Comparison of ENCODE assay signal across 13 cellular contexts in genomic region chr2:898319-898718, GRCh38. TPM values are rescaled to one million over a fixed set of nuclear protein-coding genes. Genes with fewer than 3 reads are reported as not detected.
A peak's percentile ranks its signal among the peaks of the same experiment; 100 is the strongest.
DNase-seq lines count a peak whose midpoint lies in the region; ATAC-seq and TF ChIP-seq lines count a peak whose summit lies in the region.
"Had no signal": no experiment of that assay in that cellular context is flagged by ENCODE, and none has a peak within 500 bp of the region (broad histone marks: within the 10 kb centered on the region; RNA-seq: fewer than 3 reads in every experiment).

No MANE protein-coding gene starts in this region.

- H3K9me3 Mint-ChIP-seq in activated CD4-positive, alpha-beta T cell treated with anti-CD3 and anti-CD28 coated beads, Interleukin-2, amount 10 ng/mL, durations not matched to agents 24 days and 14 days: no peaks in the 10 kb centered on the region

- no peaks in the 10 kb centered on the region for H3K36me3 Mint-ChIP-seq in activated CD4-positive, alpha-beta T cell treated with anti-CD3 and anti-CD28 coated beads, Interleukin-2, amount 10 ng/mL, durations not matched to agents 24 days and 14 days (ENCODE audit: low read depth)

- intact Hi-C loops in prostate gland (cut with DNase I): no loop called here
- intact Hi-C loops in activated CD4-positive, alpha-beta T cell treated with anti-CD3 and anti-CD28 coated beads, Interleukin-2, amount 10 ng/mL, durations not matched to agents 24 days and 14 days (cut with micrococcal nuclease): no loop called here

- peaks cover 3% of the 10 kb centered on the region for H3K27me3 Mint-ChIP-seq in activated CD4-positive, alpha-beta T cell treated with anti-CD3 and anti-CD28 coated beads, Interleukin-2, amount 10 ng/mL, durations not matched to agents 24 days and 14 days

- H3K27ac Mint-ChIP-seq in activated CD4-positive, alpha-beta T cell treated with anti-CD3 and anti-CD28 coated beads, Interleukin-2, amount 10 ng/mL, durations not matched to agents 24 days and 14 days: no peak overlapping the region
- H3K27ac Mint-ChIP-seq: natural killer cell had no signal

- DNase-seq in NCI-H82 (lab: John Stamatoyannopoulos, UW): peak; percentile 8
- no peak for DNase-seq in NCI-H82 treated with DMSO at 0.1 percent for 48 hours (lab: John Stamatoyannopoulos, UW; ENCODE audit: unreplicated experiment)
- no peak for DNase-seq in brain microvascular endothelial cell
- DNase-seq in prostate gland (ENCODE audit: low spot score): no peak
- DNase-seq in A172 (ENCODE audit: low spot score): no peak
- DNase-seq in putamen (ENCODE audit: low spot score): no peak
- DNase-seq in activated CD4-positive, alpha-beta T cell treated with anti-CD3 and anti-CD28 coated beads, Interleukin-2, amount 10 ng/mL, durations not matched to agents 24 days and 14 days: no peak
- DNase-seq: aorta; foreskin melanocyte; natural killer cell; stimulated activated CD4-positive, alpha-beta T cell treated with anti-CD3 and anti-CD28 coated beads, Interleukin-4, amount 100 ng/mL, for 1 hour had no signal

- no peak overlapping the region for H3K27ac ChIP-seq in brain microvascular endothelial cell
- H3K27ac ChIP-seq in prostate gland: no peak overlapping the region
- H3K27ac ChIP-seq: tibial nerve had no signal

- in situ Hi-C loops in brain microvascular endothelial cell (cut with HindIII; ENCODE audit: low pct_ligation_motif_present, low sequenced_read_pairs): no loop called here

- peak; percentile 56 for ATAC-seq in HG03378 (IDR thresholded peaks at IDR 0.05; ENCODE audit: unreplicated experiment)

- TF ChIP-seq CTCF in brain microvascular endothelial cell (IDR thresholded peaks at IDR 0.05; ENCODE audit: low read depth, low read length, missing control alignments) (peak; percentile 48), prostate gland (IDR thresholded peaks at IDR 0.05) (peak in 3 of 4 experiments; percentile 7 to 35 (median 19))

- no peaks in the 10 kb centered on the region for H3K9me3 ChIP-seq in prostate gland

- no peaks in the 10 kb centered on the region for H3K4me1 Mint-ChIP-seq in activated CD4-positive, alpha-beta T cell treated with anti-CD3 and anti-CD28 coated beads, Interleukin-2, amount 10 ng/mL, durations not matched to agents 24 days and 14 days
- H3K4me1 Mint-ChIP-seq: natural killer cell had no signal

- H3K4me3 ChIP-seq in brain microvascular endothelial cell (ENCODE audit: low read depth, low read length) (no peak overlapping the region), prostate gland (no peak overlapping the region)
- H3K4me3 ChIP-seq: tibial nerve had no signal

- H3K27me3 ChIP-seq in brain microvascular endothelial cell (replicated peaks): no peaks in the 10 kb centered on the region
- no peaks in the 10 kb centered on the region for H3K27me3 ChIP-seq in prostate gland (replicated peaks; ENCODE audit: insufficient read depth)
- H3K27me3 ChIP-seq: tibial nerve had no signal

- H3K4me1 ChIP-seq in prostate gland (replicated peaks): no peaks in the 10 kb centered on the region
- H3K4me1 ChIP-seq: tibial nerve had no signal

- no peak overlapping the region for H3K4me3 Mint-ChIP-seq in activated CD4-positive, alpha-beta T cell treated with anti-CD3 and anti-CD28 coated beads, Interleukin-2, amount 10 ng/mL, durations not matched to agents 24 days and 14 days
- H3K4me3 Mint-ChIP-seq: natural killer cell had no signal

- WGBS in prostate gland: 37% methylated on average over 2 of the region's 2 CpGs

- no peak for TF ChIP-seq POLR2A in prostate gland (IDR thresholded peaks at IDR 0.05)

- H3K36me3 ChIP-seq in brain microvascular endothelial cell (replicated peaks) (no peaks in the 10 kb centered on the region), prostate gland (no peaks in the 10 kb centered on the region)
- H3K36me3 ChIP-seq: tibial nerve had no signal

RNA-seq across cellular contexts. Expression of gene SNTG2, which starts 52.3 kb away (rescaled TPM):
- total RNA-seq in prostate gland: 1 to 10 TPM; 2.0 to 5.0 TPM
- total RNA-seq in A172 (2014; rRNA removed; shearing (Covaris generic)): 0.86 TPM in 1 of 2 replicates, not detected in the other
- total RNA-seq in activated CD4-positive, alpha-beta T cell treated with anti-CD3 and anti-CD28 coated beads, Interleukin-2, amount 10 ng/mL, durations not matched to agents 24 days and 14 days: 0.14 TPM in 1 of 2 replicates, not detected in the other
- total RNA-seq: natural killer cell had no signal
